ENCODE assay signal across 22 cellular contexts in genomic region chr1:181541458-181541857, GRCh38. TPM values are rescaled to one million over a fixed set of nuclear protein-coding genes. Genes with fewer than 3 reads are reported as not detected.
"Had no signal": no experiment of that assay in that cellular context is flagged by ENCODE, and none has a peak within 500 bp of the region (broad histone marks: within the 10 kb centered on the region; RNA-seq: fewer than 3 reads in every experiment).

No MANE protein-coding gene starts in this region.

- H3K27me3 ChIP-seq: neural progenitor cell, right atrium auricular region, tibial nerve had no signal

- H3K27ac ChIP-seq: heart left ventricle, lower lobe of right lung, neural progenitor cell, right atrium auricular region, tibial nerve had no signal

- DNase-seq: activated B cell treated with CpG ODN at 0.5 μM for 24 hours; activated CD4-positive, alpha-beta T cell treated with anti-CD3 and anti-CD28 coated beads for 36 hours; activated CD8-positive, alpha-beta memory T cell treated with anti-CD3 and anti-CD28 coated beads, Interleukin-2, amount 10 ng/mL, durations not matched to agents 7 days and 5 days; activated CD8-positive, alpha-beta T cell treated with anti-CD3 and anti-CD28 coated beads, Interleukin-2, amount 10 ng/mL, durations not matched to agents 7 days and 5 days; activated naive CD8-positive, alpha-beta T cell treated with anti-CD3 and anti-CD28 coated beads, Interleukin-2, amount 50 U/mL, for 24 hours; activated T-cell treated with anti-CD3 and anti-CD28 coated beads, Interleukin-2, amount 50 U/mL, for 48 hours; amygdala; dermis blood vessel endothelial cell; effector CD4-positive, alpha-beta T cell; foreskin fibroblast; lower lobe of right lung; natural killer cell; stimulated activated CD4-positive, alpha-beta T cell treated with anti-CD3 and anti-CD28 coated beads, Interleukin-2, amount 100 ng/mL, for 48 hours; stimulated activated naive CD4-positive, alpha-beta T cell treated with Interleukin-2 at 50 U/mL for 16 hours had no signal

- H3K4me1 ChIP-seq: left lung, lower lobe of right lung, right atrium auricular region, tibial nerve had no signal

- H3K9me3 ChIP-seq: heart left ventricle, left lung, lower lobe of right lung, right atrium auricular region, tibial nerve had no signal

- H3K36me3 ChIP-seq: heart left ventricle, left lung, lower lobe of right lung, neural progenitor cell, right atrium auricular region, tibial nerve had no signal

- ATAC-seq: activated CD4-positive, alpha-beta T cell treated with anti-CD3 and anti-CD28 coated beads for 36 hours; activated CD8-positive, alpha-beta memory T cell treated with anti-CD3 and anti-CD28 coated beads, Interleukin-2, amount 10 ng/mL, durations not matched to agents 7 days and 5 days; activated CD8-positive, alpha-beta T cell treated with anti-CD3 and anti-CD28 coated beads, Interleukin-2, amount 10 ng/mL, durations not matched to agents 7 days and 5 days; activated naive CD8-positive, alpha-beta T cell treated with anti-CD3 and anti-CD28 coated beads, Interleukin-2, amount 50 U/mL, for 24 hours; natural killer cell had no signal

- H3K4me3 ChIP-seq: heart left ventricle, left lung, lower lobe of right lung, neural progenitor cell, right atrium auricular region, tibial nerve had no signal

RNA-seq across cellular contexts. Expression of gene CACNA1E, which starts 58.1 kb away (rescaled TPM):
- total RNA-seq: activated CD4-positive, alpha-beta T cell treated with anti-CD3 and anti-CD28 coated beads for 36 hours; activated CD8-positive, alpha-beta memory T cell treated with anti-CD3 and anti-CD28 coated beads, Interleukin-2, amount 10 ng/mL, durations not matched to agents 7 days and 5 days; activated T-helper 2 cell treated with anti-CD3 and anti-CD28 coated beads, Interferon-gamma antibody, Interleukin-2, Interleukin-4, amounts not matched to agents 10 μg/mL and 5 μg/mL and 100 μg/mL, durations not matched to agents 14 hours and 24 hours and 36 hours; dermis blood vessel endothelial cell; pulmonary artery endothelial cell; tibial nerve; ureter had no signal
